Comparison of ENCODE assay signal across 16 cellular contexts in genomic region chr11:47783087-47783610, GRCh38.
"Had no signal": no experiment of that assay in that cellular context is flagged by ENCODE, and none has a peak within 500 bp of the region (broad histone marks: within the 10 kb centered on the region; RNA-seq: fewer than 3 reads in every experiment).

No MANE protein-coding gene starts in this region.

- H3K4me1 Mint-ChIP-seq: T-cell had no signal

- ATAC-seq: activated T-cell treated with anti-CD3 and anti-CD28 coated beads, Interleukin-2, amount 50 U/mL, for 4 hours; foreskin keratinocyte; natural killer cell; stimulated activated naive CD8-positive, alpha-beta T cell treated with anti-CD3 and anti-CD28 coated beads, Interleukin-15, Interleukin-2, amounts not matched to agents 100 U/mL and 50 U/mL, for 24 hours; T-cell had no signal

- H3K4me1 ChIP-seq: foreskin keratinocyte, prostate gland, tibial artery had no signal

- H3K27me3 Mint-ChIP-seq: activated naive CD8-positive, alpha-beta T cell treated with anti-CD3 and anti-CD28 coated beads, Interleukin-2, amount 10 ng/mL, durations not matched to agents 7 days and 5 days; T-cell had no signal

- H3K27ac ChIP-seq: foreskin keratinocyte, prostate gland, tibial artery had no signal

- H3K4me3 Mint-ChIP-seq: activated naive CD4-positive, alpha-beta T cell treated with anti-CD3 and anti-CD28 coated beads for 36 hours; activated naive CD8-positive, alpha-beta T cell treated with anti-CD3 and anti-CD28 coated beads, Interleukin-2, amount 10 ng/mL, durations not matched to agents 7 days and 5 days; activated T-cell treated with anti-CD3 and anti-CD28 coated beads, Interleukin-2, amount 50 U/mL, for 4 hours; mesothelial cell of epicardium; natural killer cell; T-cell had no signal

- DNase-seq: activated CD8-positive, alpha-beta memory T cell treated with anti-CD3 and anti-CD28 coated beads for 24 hours; activated CD8-positive, alpha-beta memory T cell treated with anti-CD3 and anti-CD28 coated beads, Interleukin-2, amount 50 U/mL, for 4 hours; activated effector memory CD4-positive, alpha-beta T cell treated with Interleukin-2 at 50 U/mL for 16 hours; activated naive CD4-positive, alpha-beta T cell treated with anti-CD3 and anti-CD28 coated beads for 36 hours; activated naive CD8-positive, alpha-beta T cell treated with anti-CD3 and anti-CD28 coated beads, Interleukin-2, amount 10 ng/mL, durations not matched to agents 7 days and 5 days; activated T-cell treated with anti-CD3 and anti-CD28 coated beads, Interleukin-2, amount 50 U/mL, for 4 hours; erythroblast; foreskin keratinocyte; natural killer cell; stimulated activated CD4-positive, alpha-beta T cell treated with anti-CD3 and anti-CD28 coated beads, Interleukin-4, amount 100 ng/mL, for 4 hours; stimulated activated naive CD8-positive, alpha-beta T cell treated with anti-CD3 and anti-CD28 coated beads, Interleukin-15, Interleukin-2, amounts not matched to agents 100 U/mL and 50 U/mL, for 24 hours; T-cell; T-helper 9 cell; tibial artery had no signal

- H3K4me3 ChIP-seq: prostate gland, tibial artery had no signal

- H3K9me3 ChIP-seq: prostate gland, tibial artery had no signal

- H3K27ac Mint-ChIP-seq: mesothelial cell of epicardium, natural killer cell had no signal

- H3K27me3 ChIP-seq: foreskin keratinocyte, tibial artery had no signal
